8 cellular contexts compared by ENCODE assay signal in the genomic region with DNA sequence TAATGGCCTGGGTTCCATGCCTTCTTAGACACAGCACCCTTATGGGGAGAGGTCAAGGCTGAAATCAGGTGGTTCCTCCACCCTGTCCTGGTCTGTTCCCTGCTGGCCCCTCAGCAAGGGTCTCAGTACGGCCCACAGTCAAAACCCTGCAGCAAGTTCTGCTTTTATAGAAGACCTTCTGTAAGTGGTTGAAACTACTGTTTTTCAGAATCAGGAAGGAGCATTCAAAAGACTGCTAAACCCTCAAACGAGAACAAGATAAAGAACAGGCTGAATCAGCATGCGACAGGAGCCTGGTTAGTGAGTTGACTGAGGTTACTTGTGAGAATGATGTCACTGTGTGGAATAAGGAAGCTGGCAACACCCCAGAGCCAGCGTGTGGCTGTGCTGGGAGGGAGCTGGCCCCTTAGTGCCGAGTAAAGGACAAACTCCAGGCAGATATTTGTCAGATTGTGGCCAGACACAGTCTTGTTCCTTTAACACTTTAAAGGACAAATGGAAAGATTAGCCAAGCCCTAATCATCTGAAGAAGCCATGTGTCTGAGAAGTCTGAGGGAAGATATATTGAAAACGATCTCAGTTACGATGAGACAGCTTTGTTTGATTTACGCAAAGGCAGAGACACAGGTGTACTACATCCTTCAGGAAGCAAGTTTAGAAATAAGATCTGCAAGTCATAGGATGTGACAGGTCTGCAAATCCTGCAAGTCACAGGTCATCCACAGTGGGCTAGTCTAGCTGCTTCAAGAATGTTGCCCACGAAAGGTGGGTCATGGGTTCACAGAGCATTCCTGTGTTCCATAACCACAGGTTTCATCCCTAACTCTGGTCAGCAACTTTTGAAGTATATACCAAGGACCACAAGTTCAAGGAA.
DNase-seq lines count a peak whose midpoint lies in the region; ATAC-seq and TF ChIP-seq lines count a peak whose summit lies in the region.

No MANE protein-coding gene starts in this region.

- no peak overlapping the region for H2AFZ ChIP-seq in OCI-LY3 (ENCODE audit: low read depth, low read length)

- H3K27me3 ChIP-seq in OCI-LY3 (ENCODE audit: low read depth, low read length) = no peaks in the 10 kb centered on the region

- H3K27ac ChIP-seq in OCI-LY3 (ENCODE audit: low read length) = peak overlapping the region; percentile 29; the same call in 1 of the 2 replicates

- H3K36me3 ChIP-seq in OCI-LY3 (replicated peaks; ENCODE audit: low read depth, low read length) = no peaks in the 10 kb centered on the region

- H3K4me1 ChIP-seq in OCI-LY3 (ENCODE audit: low read length) = peaks cover 14% of the 10 kb centered on the region

- H4K20me1 ChIP-seq in OCI-LY3 (ENCODE audit: insufficient read depth, low read length) = no peaks in the 10 kb centered on the region

- H3K4me3 ChIP-seq in OCI-LY3 (ENCODE audit: low read length) = peak overlapping the region; percentile 13; the same call in 1 of the 2 replicates

- peak; percentile 58 for ATAC-seq in HG02759 (IDR thresholded peaks at IDR 0.05; ENCODE audit: unreplicated experiment)
- no peak for ATAC-seq in GM19328 (IDR thresholded peaks at IDR 0.05; ENCODE audit: unreplicated experiment)

- no peak for TF ChIP-seq CTCF in GM10248 (IDR thresholded peaks at IDR 0.05; ENCODE audit: control extremely low read depth, extremely low read depth, low read depth, missing control alignments)
- TF ChIP-seq CTCF in OCI-LY3 (IDR thresholded peaks at IDR 0.05; ENCODE audit: low read depth, low read length) = no peak

- peak overlapping the region; percentile 44 for H3K4me2 ChIP-seq in OCI-LY3 (ENCODE audit: low read length)

- CTCF ChIA-PET in GM10248 (lab: Yijun Ruan, JAX) = interaction anchor here (0.9 to 1.4 kb wide), 2 partner anchors 21 to 76 kb away, joined by 3 to 4 read pairs; no protein-coding TSS in a partner anchor

- no peaks in the 10 kb centered on the region for H3K79me2 ChIP-seq in OCI-LY3 (ENCODE audit: low read length)

- POLR2A ChIA-PET in GM10248 (lab: Yijun Ruan, JAX) = no interaction called here

- H3K9me3 ChIP-seq in OCI-LY3 (ENCODE audit: insufficient read depth, low read length) = no peaks in the 10 kb centered on the region

- peak; percentile 57 for DNase-seq in GM10248 (ENCODE audit: extremely low spot score)
- DNase-seq in amniotic epithelial cell (ENCODE audit: low read depth) = peak; percentile 67
- peak; percentile 63 for DNase-seq in inferior parietal cortex (ENCODE audit: extremely low spot score)
- peak; percentile 29 to 44 for DNase-seq in stimulated activated CD4-positive, alpha-beta T cell treated with anti-CD3 and anti-CD28 coated beads, Interleukin-2, amount 100 ng/mL, for 24 hours
- DNase-seq in DMS 273 treated with DMSO at 0.1 percent for 48 hours (lab: John Stamatoyannopoulos, UW) = no peak

- H3K9ac ChIP-seq in OCI-LY3 (ENCODE audit: low read length) = no peak overlapping the region
